Comparison of ENCODE assay signal across 16 cellular contexts in genomic region chr9:77013932-77014596, GRCh38. TPM values are rescaled to one million over a fixed set of nuclear protein-coding genes. Genes with fewer than 3 reads are reported as not detected.
A peak's percentile ranks its signal among the peaks of the same experiment; 100 is the strongest.
DNase-seq lines count a peak whose midpoint lies in the region; ATAC-seq and TF ChIP-seq lines count a peak whose summit lies in the region.
"Had no signal": no experiment of that assay in that cellular context is flagged by ENCODE, and none has a peak within 500 bp of the region (broad histone marks: within the 10 kb centered on the region; RNA-seq: fewer than 3 reads in every experiment).

No MANE protein-coding gene starts in this region.

- H3K9ac ChIP-seq in mammary epithelial cell (ENCODE audit: insufficient read depth, low read length) (no peak overlapping the region), iPS-20b (ENCODE audit: low read depth, low read length) (no peak overlapping the region)

- H3K27ac Mint-ChIP-seq in T-helper 17 cell (peak overlapping the region; percentile 37), type B pancreatic cell (no peak overlapping the region)
- H3K27ac Mint-ChIP-seq: CD4-positive, alpha-beta memory T cell had no signal

- intact Hi-C loops in mammary epithelial cell (cut with micrococcal nuclease) = loop anchor here (1.0 to 5.0 kb wide), 2 partner anchors 58 to 136 kb away; no protein-coding TSS in a partner anchor
- intact Hi-C loops in breast epithelium (cut with DNase I; ENCODE audit: low total_unique reads) = no loop called here

- DNase-seq in mammary epithelial cell (no peak), breast epithelium (ENCODE audit: low spot score in 2 of 2) (no peak), T-helper 17 cell (no peak), type B pancreatic cell (ENCODE audit: extremely low spot score, unreplicated experiment) (no peak), SKM-1 treated with dmso at 0.1 percent for 144 hours (lab: John Stamatoyannopoulos, UW; ENCODE audit: unreplicated experiment) (no peak)
- DNase-seq: activated naive CD4-positive, alpha-beta T cell treated with anti-CD3 and anti-CD28 coated beads, Interleukin-2, amount 50 U/mL, for 16 hours; CD4-positive, alpha-beta memory T cell; kidney glomerular epithelial cell; NCI-H1092; Peyer's patch; right cardiac atrium; stimulated activated CD4-positive, alpha-beta T cell treated with anti-CD3 and anti-CD28 coated beads, Interleukin-4, amount 100 ng/mL, for 4 hours; stimulated activated naive CD4-positive, alpha-beta T cell had no signal

- ATAC-seq in T-helper 17 cell (no peak), GM19397 (IDR thresholded peaks at IDR 0.05; ENCODE audit: unreplicated experiment) (no peak)
- ATAC-seq: right cardiac atrium had no signal

- no peak overlapping the region for H3K4me2 ChIP-seq in mammary epithelial cell (ENCODE audit: insufficient read depth, low read depth, low read length)

- in situ Hi-C loops in mammary epithelial cell (cut with MboI; ENCODE audit: low sequenced_read_pairs in 2 of 2) = no loop called here

- H3K4me1 Mint-ChIP-seq in T-helper 17 cell = peaks cover 18% of the 10 kb centered on the region
- peaks cover 18% of the 10 kb centered on the region for H3K4me1 Mint-ChIP-seq in type B pancreatic cell (ENCODE audit: unreplicated experiment)
- H3K4me1 Mint-ChIP-seq: central memory CD8-positive, alpha-beta T cell had no signal

- CTCF ChIA-PET in mammary epithelial cell (lab: Charles Lee; ENCODE audit: low non-redundant PET) = interaction anchor here (0.7 kb wide), 1 partner anchor 1597 kb away, joined by 3 read pairs; no protein-coding TSS in a partner anchor

- no peaks in the 10 kb centered on the region for H4K20me1 ChIP-seq in mammary epithelial cell (ENCODE audit: insufficient read depth, low read length)

- H3K27ac ChIP-seq in mammary epithelial cell (ENCODE audit: insufficient read depth, low read depth, low read length) (no peak overlapping the region), breast epithelium (no peak overlapping the region), iPS-20b (ENCODE audit: low read length) (no peak overlapping the region)
- H3K27ac ChIP-seq: Peyer's patch had no signal

- no peaks in the 10 kb centered on the region for H3K36me3 ChIP-seq in mammary epithelial cell (ENCODE audit: insufficient read depth, low read length)
- no peaks in the 10 kb centered on the region for H3K36me3 ChIP-seq in breast epithelium
- no peaks in the 10 kb centered on the region for H3K36me3 ChIP-seq in iPS-20b (ENCODE audit: insufficient read depth, low read depth, low read length)
- H3K36me3 ChIP-seq: Peyer's patch had no signal

- H3K9me3 Mint-ChIP-seq in type B pancreatic cell = no peaks in the 10 kb centered on the region
- H3K9me3 Mint-ChIP-seq: central memory CD8-positive, alpha-beta T cell had no signal

- H2AFZ ChIP-seq in mammary epithelial cell (ENCODE audit: low read depth, low read length) = peak overlapping the region; percentile 5

- H3K4me3 Mint-ChIP-seq in T-helper 17 cell = no peak overlapping the region
- peak overlapping the region; percentile 83 for H3K4me3 Mint-ChIP-seq in type B pancreatic cell
- H3K4me3 Mint-ChIP-seq: central memory CD8-positive, alpha-beta T cell had no signal

- dilution Hi-C loops in mammary epithelial cell (cut with HindIII; ENCODE audit: low sequenced_read_pairs) = no loop called here

- H3K27me3 Mint-ChIP-seq in T-helper 17 cell (peaks cover 76% of the 10 kb centered on the region), type B pancreatic cell (peaks cover 98% of the 10 kb centered on the region)

- no peak overlapping the region for H3K4me3 ChIP-seq in mammary epithelial cell (replicated peaks in 1 of 3; ENCODE audit: insufficient read depth in 1 of 3, low read depth in 2 of 3, low read length in 3 of 3)
- H3K4me3 ChIP-seq in breast epithelium = peak overlapping the region in 1 of 3 donors; percentile 19
- H3K4me3 ChIP-seq in iPS-20b (ENCODE audit: low read length) = peak overlapping the region; percentile 70
- H3K4me3 ChIP-seq: Peyer's patch had no signal

- no peak for TF ChIP-seq POLR2A in breast epithelium (IDR thresholded peaks at IDR 0.05)

- H3K4me1 ChIP-seq in mammary epithelial cell (ENCODE audit: insufficient read depth, low read length) = peaks cover 22% of the 10 kb centered on the region
- H3K4me1 ChIP-seq in breast epithelium = peaks cover 0 to 5% of the 10 kb centered on the region in 2 donors
- peaks cover 43% of the 10 kb centered on the region for H3K4me1 ChIP-seq in iPS-20b (ENCODE audit: insufficient read depth, low read length)

- WGBS in mammary epithelial cell (ENCODE audit: low coverage, missing lambda C conversion rate) = 18% methylated on average over 36 of the region's 46 CpGs

- H3K36me3 Mint-ChIP-seq in T-helper 17 cell (ENCODE audit: low read depth) (peaks cover 7% of the 10 kb centered on the region), type B pancreatic cell (no peaks in the 10 kb centered on the region)
- H3K36me3 Mint-ChIP-seq: CD4-positive, alpha-beta memory T cell had no signal

- TF ChIP-seq CTCF in mammary epithelial cell (conservative IDR thresholded peaks at IDR 0.05 in 1 of 2, IDR thresholded peaks at IDR 0.05 in 1 of 2; ENCODE audit: extremely low read depth in 1 of 2, insufficient read depth in 1 of 2, low read depth in 1 of 2, low read length in 2 of 2) = no peak
- no peak for TF ChIP-seq CTCF in breast epithelium (IDR thresholded peaks at IDR 0.05)
- TF ChIP-seq CTCF in type B pancreatic cell (conservative IDR thresholded peaks at IDR 0.05) = no peak

- peaks cover 63% of the 10 kb centered on the region for H3K27me3 ChIP-seq in mammary epithelial cell (ENCODE audit: insufficient read depth, low read length)
- H3K27me3 ChIP-seq in breast epithelium = peaks cover 6 to 91% of the 10 kb centered on the region in 2 donors
- H3K27me3 ChIP-seq in iPS-20b (ENCODE audit: insufficient read depth, low read length) = peaks cover 94% of the 10 kb centered on the region

- H3K9me3 ChIP-seq in mammary epithelial cell (replicated peaks; ENCODE audit: insufficient read depth, low read length) = no peaks in the 10 kb centered on the region
- no peaks in the 10 kb centered on the region for H3K9me3 ChIP-seq in breast epithelium
- no peaks in the 10 kb centered on the region for H3K9me3 ChIP-seq in T-helper 17 cell (ENCODE audit: control insufficient read depth, low read length, poor library complexity, severe bottlenecking)
- H3K9me3 ChIP-seq in iPS-20b (ENCODE audit: insufficient read depth, low read depth, low read length) = no peaks in the 10 kb centered on the region; the same call in 1 of the 2 replicates
- H3K9me3 ChIP-seq: Peyer's patch had no signal

- H3K79me2 ChIP-seq in mammary epithelial cell (ENCODE audit: insufficient read depth, low read length) = no peaks in the 10 kb centered on the region

- no TSS peak for BruUV-seq in mammary epithelial cell (replicated peaks; lab: Mats Ljungman, UMichigan)

RNA-seq across cellular contexts. Expression of gene FOXB2, which starts 5.4 kb away (rescaled TPM):
- not detected for total RNA-seq in mammary epithelial cell
- not detected for polyA plus RNA-seq in mammary epithelial cell
- not detected for polyA minus RNA-seq in mammary epithelial cell
- total RNA-seq in breast epithelium = not detected
- not detected for total RNA-seq in T-helper 17 cell
- total RNA-seq in type B pancreatic cell (ENCODE audit: low replicate concordance) = 0.24 TPM in 1 of 2 replicates, not detected in the other
- total RNA-seq: CD4-positive, alpha-beta memory T cell; Peyer's patch; right cardiac atrium had no signal
- polyA plus RNA-seq: CD4-positive, alpha-beta memory T cell; right cardiac atrium had no signal
